In genomic region chr6:89984926-89985743, GRCh38 we compare ENCODE assay signal across 1 cellular context.
TF ChIP-seq lines count a peak whose summit lies in the region.

No MANE protein-coding gene starts in this region.

TF ChIP-seq in HEK293, 187 proteins besides CTCF, POLR2A, EP300 and RAD21 (continued from another document):
- TF ChIP-seq ZNF707 (tag by site-specific recombination; IDR thresholded peaks at IDR 0.05) (no peak), FEZF1 (tag by site-specific recombination; IDR thresholded peaks at IDR 0.05) (no peak), ZNF514 (tag by site-specific recombination; IDR thresholded peaks at IDR 0.05) (no peak)
- TF ChIP-seq, protein P1, sequence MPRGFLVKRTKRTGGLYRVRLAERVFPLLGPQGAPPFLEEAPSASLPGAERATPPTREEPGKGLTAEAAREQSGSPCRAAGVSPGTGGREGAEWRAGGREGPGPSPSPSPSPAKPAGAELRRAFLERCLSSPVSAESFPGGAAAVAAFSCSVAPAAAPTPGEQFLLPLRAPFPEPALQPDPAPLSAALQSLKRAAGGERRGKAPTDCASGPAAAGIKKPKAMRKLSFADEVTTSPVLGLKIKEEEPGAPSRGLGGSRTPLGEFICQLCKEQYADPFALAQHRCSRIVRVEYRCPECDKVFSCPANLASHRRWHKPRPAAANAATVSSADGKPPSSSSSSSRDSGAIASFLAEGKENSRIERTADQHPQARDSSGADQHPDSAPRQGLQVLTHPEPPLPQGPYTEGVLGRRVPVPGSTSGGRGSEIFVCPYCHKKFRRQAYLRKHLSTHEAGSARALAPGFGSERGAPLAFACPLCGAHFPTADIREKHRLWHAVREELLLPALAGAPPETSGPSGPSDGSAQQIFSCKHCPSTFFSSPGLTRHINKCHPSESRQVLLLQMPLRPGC (tag by site-specific recombination; IDR thresholded peaks at IDR 0.05) = no peak
